In genomic region chr7:154598405-154598804, GRCh38 we compare ENCODE assay signal across 22 cellular contexts.
"Had no signal": no experiment of that assay in that cellular context is flagged by ENCODE, and none has a peak within 500 bp of the region (broad histone marks: within the 10 kb centered on the region; RNA-seq: fewer than 3 reads in every experiment).

No MANE protein-coding gene starts in this region.

- H3K4me3 ChIP-seq: adrenal gland, ascending aorta, esophagus squamous epithelium, gastrocnemius medialis, left ventricle myocardium inferior, ovary, psoas muscle, right atrium auricular region, suprapubic skin, transverse colon had no signal

- H3K4me1 ChIP-seq: adrenal gland, ascending aorta, esophagus squamous epithelium, gastrocnemius medialis, left ventricle myocardium inferior, psoas muscle, right atrium auricular region, suprapubic skin, transverse colon had no signal

- DNase-seq: activated CD4-positive, alpha-beta T cell treated with anti-CD3 and anti-CD28 coated beads, Interleukin-2, amount 10 ng/mL, durations not matched to agents 7 days and 5 days; activated CD4-positive, CD25-positive, alpha-beta regulatory T cell treated with anti-CD3 and anti-CD28 coated beads, Interleukin-2, amount 50 U/mL, for 72 hours; activated CD8-positive, alpha-beta T cell treated with anti-CD3 and anti-CD28 coated beads for 36 hours; adrenal gland; brain microvascular endothelial cell; central memory CD4-positive, alpha-beta T cell; effector memory CD8-positive, alpha-beta T cell; esophagus squamous epithelium; gastrocnemius medialis; left ventricle myocardium inferior; ovary; psoas muscle; stimulated activated CD4-positive, alpha-beta T cell treated with anti-CD3 and anti-CD28 coated beads, Interleukin-12 subunit alpha, Interleukin-12 subunit beta, amount 100 ng/mL, for 4 hours; T-cell; transverse colon; WERI-Rb-1 had no signal

- H3K36me3 ChIP-seq: adrenal gland, ascending aorta, brain microvascular endothelial cell, esophagus squamous epithelium, gastrocnemius medialis, left ventricle myocardium inferior, ovary, right atrium auricular region, suprapubic skin, transverse colon, WERI-Rb-1 had no signal

- H3K9me3 ChIP-seq: adrenal gland, ascending aorta, esophagus squamous epithelium, gastrocnemius medialis, left ventricle myocardium inferior, ovary, psoas muscle, right atrium auricular region, suprapubic skin, transverse colon had no signal

- ATAC-seq: activated CD8-positive, alpha-beta memory T cell treated with anti-CD3 and anti-CD28 coated beads, Interleukin-2, amount 10 ng/mL, durations not matched to agents 7 days and 5 days; activated CD8-positive, alpha-beta T cell treated with anti-CD3 and anti-CD28 coated beads for 36 hours; activated naive CD4-positive, alpha-beta T cell treated with anti-CD3 and anti-CD28 coated beads, Interleukin-2, amount 50 U/mL, for 72 hours; effector memory CD8-positive, alpha-beta T cell; gastrocnemius medialis; natural killer cell treated with Interleukin-12 subunit alpha and Interleukin-12 subunit beta and Interleukin-15 and Interleukin-18, amount 100 ng/mL, for 72 hours; psoas muscle; T-cell had no signal

- H3K27ac ChIP-seq: adrenal gland, ascending aorta, brain microvascular endothelial cell, esophagus squamous epithelium, gastrocnemius medialis, left ventricle myocardium inferior, ovary, psoas muscle, right atrium auricular region, suprapubic skin, transverse colon, WERI-Rb-1 had no signal

- H3K27me3 ChIP-seq: adrenal gland, ascending aorta, brain microvascular endothelial cell, esophagus squamous epithelium, gastrocnemius medialis, ovary, right atrium auricular region, suprapubic skin, transverse colon had no signal
